1 cellular context compared by ENCODE assay signal in the genomic region with DNA sequence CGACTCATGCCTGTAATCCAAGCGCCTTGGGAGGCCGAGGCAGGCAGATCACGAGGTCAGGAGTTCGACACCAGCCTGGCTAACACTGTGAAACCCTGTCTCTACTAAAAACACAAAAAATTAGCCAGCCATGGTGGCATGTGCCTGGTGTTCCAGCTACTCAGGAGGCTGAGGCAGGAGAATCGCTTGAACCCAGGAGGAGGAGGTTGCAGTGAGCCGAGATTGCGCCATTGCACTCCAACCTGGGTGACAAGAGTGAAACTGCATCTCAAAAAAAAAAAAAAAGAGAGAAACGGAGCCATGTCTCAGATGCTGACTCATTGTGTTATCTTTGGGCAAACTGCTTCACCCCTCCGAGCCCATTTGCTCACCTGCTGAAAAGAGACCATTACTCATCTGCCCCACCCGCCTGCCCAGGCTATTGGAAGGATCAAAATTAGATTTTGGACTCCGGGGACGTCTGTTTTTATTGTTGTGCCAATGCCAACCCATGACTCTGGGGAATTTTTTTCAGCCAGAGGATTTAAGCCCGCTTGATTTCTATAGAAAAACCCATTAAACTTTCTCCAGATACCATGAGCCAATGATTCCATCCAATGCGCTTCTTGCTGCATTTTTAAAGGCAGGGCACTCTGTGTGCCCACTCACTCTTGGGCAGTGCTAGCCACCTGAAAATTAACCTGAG.
TF ChIP-seq lines count a peak whose summit lies in the region.

No MANE protein-coding gene starts in this region.

TF ChIP-seq in K562, 482 proteins besides CTCF, POLR2A, EP300 and RAD21 (continued from another document and continues in another):
- TF ChIP-seq NR2C2 (CRISPR knock-in tag; IDR thresholded peaks at IDR 0.05) = no peak
- peak; percentile 27; the same call in 1 of the 2 replicates for TF ChIP-seq NR2C2 (tag; IDR thresholded peaks at IDR 0.05)
- TF ChIP-seq ADNP (tag; IDR thresholded peaks at IDR 0.05) = peak; percentile 57; the same call in 1 of the 2 replicates
- TF ChIP-seq, protein P1, sequence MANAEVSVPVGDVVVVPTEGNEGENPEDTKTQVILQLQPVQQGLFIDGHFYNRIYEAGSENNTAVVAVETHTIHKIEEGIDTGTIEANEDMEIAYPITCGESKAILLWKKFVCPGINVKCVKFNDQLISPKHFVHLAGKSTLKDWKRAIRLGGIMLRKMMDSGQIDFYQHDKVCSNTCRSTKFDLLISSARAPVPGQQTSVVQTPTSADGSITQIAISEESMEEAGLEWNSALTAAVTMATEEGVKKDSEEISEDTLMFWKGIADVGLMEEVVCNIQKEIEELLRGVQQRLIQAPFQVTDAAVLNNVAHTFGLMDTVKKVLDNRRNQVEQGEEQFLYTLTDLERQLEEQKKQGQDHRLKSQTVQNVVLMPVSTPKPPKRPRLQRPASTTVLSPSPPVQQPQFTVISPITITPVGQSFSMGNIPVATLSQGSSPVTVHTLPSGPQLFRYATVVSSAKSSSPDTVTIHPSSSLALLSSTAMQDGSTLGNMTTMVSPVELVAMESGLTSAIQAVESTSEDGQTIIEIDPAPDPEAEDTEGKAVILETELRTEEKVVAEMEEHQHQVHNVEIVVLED (CRISPR knock-in tag; IDR thresholded peaks at IDR 0.05) = no peak
- peak; percentile 98 for TF ChIP-seq NFE2 (IDR thresholded peaks at IDR 0.05; ENCODE audit: low read depth)
- TF ChIP-seq, protein P2, sequence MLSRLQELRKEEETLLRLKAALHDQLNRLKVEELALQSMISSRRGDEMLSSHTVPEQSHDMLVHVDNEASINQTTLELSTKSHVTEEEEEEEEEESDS (CRISPR knock-in tag; IDR thresholded peaks at IDR 0.05) = no peak
- TF ChIP-seq JUND (IDR thresholded peaks at IDR 0.05; ENCODE audit: borderline replicate concordance, low read depth, low read length) = peak; percentile 93
- TF ChIP-seq JUND (tag; IDR thresholded peaks at IDR 0.05; ENCODE audit: borderline replicate concordance, low read depth, low read length) = peak; percentile 92; the same call in 2 of the 3 replicates
- TF ChIP-seq, protein P3, sequence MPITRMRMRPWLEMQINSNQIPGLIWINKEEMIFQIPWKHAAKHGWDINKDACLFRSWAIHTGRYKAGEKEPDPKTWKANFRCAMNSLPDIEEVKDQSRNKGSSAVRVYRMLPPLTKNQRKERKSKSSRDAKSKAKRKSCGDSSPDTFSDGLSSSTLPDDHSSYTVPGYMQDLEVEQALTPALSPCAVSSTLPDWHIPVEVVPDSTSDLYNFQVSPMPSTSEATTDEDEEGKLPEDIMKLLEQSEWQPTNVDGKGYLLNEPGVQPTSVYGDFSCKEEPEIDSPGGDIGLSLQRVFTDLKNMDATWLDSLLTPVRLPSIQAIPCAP (CRISPR knock-in tag; IDR thresholded peaks at IDR 0.05; ENCODE audit: borderline replicate concordance) = 0 out of 2 replicates have a peak, but pooled peaks have one; percentile 30
- TF ChIP-seq ZNF24 (IDR thresholded peaks at IDR 0.05) = peak; percentile 72; the same call in 1 of the 2 replicates
- TF ChIP-seq ZBED1 (IDR thresholded peaks at IDR 0.05) = no peak
- no peak for TF ChIP-seq SIN3B (IDR thresholded peaks at IDR 0.05; ENCODE audit: low read depth)
- peak; percentile 93 for TF ChIP-seq MEIS2 (IDR thresholded peaks at IDR 0.05; ENCODE audit: partially characterized antibody)
- TF ChIP-seq ZNF316 (IDR thresholded peaks at IDR 0.05) = peak; percentile 99
- TF ChIP-seq SMC3 (conservative IDR thresholded peaks at IDR 0.05; ENCODE audit: insufficient read depth, low read depth, low read length) = no peak
- peak; percentile 63 for TF ChIP-seq NEUROD1 (IDR thresholded peaks at IDR 0.05; ENCODE audit: borderline replicate concordance, low read depth, low read length, partially characterized antibody)
- TF ChIP-seq, protein P4, sequence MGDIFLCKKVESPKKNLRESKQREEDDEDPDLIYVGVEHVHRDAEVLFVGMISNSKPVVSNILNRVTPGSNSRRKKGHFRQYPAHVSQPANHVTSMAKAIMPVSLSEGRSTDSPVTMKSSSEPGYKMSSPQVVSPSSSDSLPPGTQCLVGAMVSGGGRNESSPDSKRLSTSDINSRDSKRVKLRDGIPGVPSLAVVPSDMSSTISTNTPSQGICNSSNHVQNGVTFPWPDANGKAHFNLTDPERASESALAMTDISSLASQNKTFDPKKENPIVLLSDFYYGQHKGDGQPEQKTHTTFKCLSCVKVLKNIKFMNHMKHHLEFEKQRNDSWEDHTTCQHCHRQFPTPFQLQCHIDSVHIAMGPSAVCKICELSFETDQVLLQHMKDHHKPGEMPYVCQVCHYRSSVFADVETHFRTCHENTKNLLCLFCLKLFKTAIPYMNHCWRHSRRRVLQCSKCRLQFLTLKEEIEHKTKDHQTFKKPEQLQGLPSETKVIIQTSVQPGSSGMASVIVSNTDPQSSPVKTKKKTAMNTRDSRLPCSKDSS (IDR thresholded peaks at IDR 0.05; ENCODE audit: low read depth, partially characterized antibody) = no peak
- no peak for TF ChIP-seq ZNF699 (CRISPR knock-in tag; IDR thresholded peaks at IDR 0.05; ENCODE audit: insufficient replicate concordance)
- TF ChIP-seq ARID1B (IDR thresholded peaks at IDR 0.05) = peak; percentile 90
- peak; percentile 90 for TF ChIP-seq SMARCC2 (IDR thresholded peaks at IDR 0.05; ENCODE audit: low read depth)
- peak; percentile 97 for TF ChIP-seq ZNF384 (IDR thresholded peaks at IDR 0.05; ENCODE audit: low read depth, low read length)
- peak; percentile 76; the same call in 1 of the 2 replicates for TF ChIP-seq XRCC5 (IDR thresholded peaks at IDR 0.05; ENCODE audit: low read depth, low read length)
- peak; percentile 82; the same call in 1 of the 2 replicates for TF ChIP-seq LARP7 (IDR thresholded peaks at IDR 0.05)
- 0 out of 2 replicates have a peak, but pooled peaks have one; percentile 36 for TF ChIP-seq JUNB (CRISPR knock-in tag; conservative IDR thresholded peaks at IDR 0.05)
- no peak for TF ChIP-seq HNRNPH1 (optimal IDR thresholded peaks at IDR 0.05; ENCODE audit: low read depth, low read length)
- 0 out of 4 replicates have a peak, but pooled peaks of 1 of the 2 experiments have one; percentile 20 for TF ChIP-seq ARNT (IDR thresholded peaks at IDR 0.05)
- TF ChIP-seq ZNF431 (CRISPR knock-in tag; IDR thresholded peaks at IDR 0.05) = no peak
- peak; percentile 77 to 84; a peak in 3 of 4 replicates for TF ChIP-seq KDM1A (IDR thresholded peaks at IDR 0.05)
- TF ChIP-seq TEAD4 (IDR thresholded peaks at IDR 0.05; ENCODE audit: low read length) = peak; percentile 44
- TF ChIP-seq TEAD4 (CRISPR knock-in tag; IDR thresholded peaks at IDR 0.05; ENCODE audit: borderline replicate concordance) = no peak
- TF ChIP-seq CC2D1A (IDR thresholded peaks at IDR 0.05) = peak; percentile 52; the same call in 1 of the 2 replicates
- TF ChIP-seq CBX3 (IDR thresholded peaks at IDR 0.05; ENCODE audit: borderline replicate concordance in 1 of 2, low read length in 2 of 2) = peak in 1 of 2 experiments; percentile 54; a peak in 1 of 3 replicates
- no peak for TF ChIP-seq FOXA3 (CRISPR knock-in tag; conservative IDR thresholded peaks at IDR 0.05 in 1 of 2, IDR thresholded peaks at IDR 0.05 in 1 of 2)
- TF ChIP-seq MAFK (IDR thresholded peaks at IDR 0.05; ENCODE audit: low read length) = peak; percentile 83
- peak; percentile 84 for TF ChIP-seq NFE2L1 (tag; IDR thresholded peaks at IDR 0.05; ENCODE audit: borderline replicate concordance, low read depth)
- TF ChIP-seq BACH1 (tag; IDR thresholded peaks at IDR 0.05) = peak; percentile 85; the same call in 1 of the 2 replicates
- no peak for TF ChIP-seq ZNF165 (CRISPR knock-in tag; IDR thresholded peaks at IDR 0.05; ENCODE audit: borderline replicate concordance)
- peak; percentile 46; the same call in 1 of the 2 replicates for TF ChIP-seq CEBPG (CRISPR knock-in tag; IDR thresholded peaks at IDR 0.05)
- peak; percentile 78 to 96 for TF ChIP-seq CEBPG (tag; conservative IDR thresholded peaks at IDR 0.05 in 1 of 2, IDR thresholded peaks at IDR 0.05 in 1 of 2)
- TF ChIP-seq L3MBTL2 (IDR thresholded peaks at IDR 0.05) = peak; percentile 68
- TF ChIP-seq TOE1 (IDR thresholded peaks at IDR 0.05; ENCODE audit: borderline replicate concordance) = peak; percentile 36; the same call in 1 of the 2 replicates
- no peak for TF ChIP-seq TOE1 (CRISPR knock-in tag; IDR thresholded peaks at IDR 0.05; ENCODE audit: borderline replicate concordance, low read depth)
- TF ChIP-seq BHLHE40 (IDR thresholded peaks at IDR 0.05; ENCODE audit: low read length) = peak; percentile 66; the same call in 1 of the 2 replicates
- TF ChIP-seq ZFPM2 (CRISPR knock-in tag; IDR thresholded peaks at IDR 0.05) = no peak
- TF ChIP-seq HNRNPL (IDR thresholded peaks at IDR 0.05; ENCODE audit: low read depth, low read length) = 0 out of 2 replicates have a peak, but pooled peaks have one; percentile 52
- TF ChIP-seq NCOR1 (IDR thresholded peaks at IDR 0.05) = 0 out of 2 replicates have a peak, but pooled peaks have one; percentile 8
- 0 out of 4 replicates have a peak, but pooled peaks have one; percentile 28 to 52 for TF ChIP-seq NRF1 (conservative IDR thresholded peaks at IDR 0.05 in 1 of 2, IDR thresholded peaks at IDR 0.05 in 1 of 2)
- TF ChIP-seq RBM14 (IDR thresholded peaks at IDR 0.05; ENCODE audit: borderline replicate concordance, insufficient read depth, low read depth, low read length) = no peak
- TF ChIP-seq PHB2 (IDR thresholded peaks at IDR 0.05; ENCODE audit: low read depth) = 0 out of 2 replicates have a peak, but pooled peaks have one; percentile 10
- TF ChIP-seq RFX7 (CRISPR knock-in tag; IDR thresholded peaks at IDR 0.05) = no peak
- TF ChIP-seq GATAD2A (IDR thresholded peaks at IDR 0.05) = peak; percentile 55; the same call in 1 of the 2 replicates
- peak; percentile 98 for TF ChIP-seq CEBPB (tag; IDR thresholded peaks at IDR 0.05)
- TF ChIP-seq, protein P5, sequence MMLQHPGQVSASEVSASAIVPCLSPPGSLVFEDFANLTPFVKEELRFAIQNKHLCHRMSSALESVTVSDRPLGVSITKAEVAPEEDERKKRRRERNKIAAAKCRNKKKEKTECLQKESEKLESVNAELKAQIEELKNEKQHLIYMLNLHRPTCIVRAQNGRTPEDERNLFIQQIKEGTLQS (IDR thresholded peaks at IDR 0.05) = peak; percentile 96
- TF ChIP-seq, protein P5 (CRISPR knock-in tag; conservative IDR thresholded peaks at IDR 0.05) = peak; percentile 66
- TF ChIP-seq POLR2AphosphoS5 (IDR thresholded peaks at IDR 0.05; ENCODE audit: control insufficient read depth, insufficient read depth, low read depth, low read length) = 0 out of 2 replicates have a peak, but pooled peaks have one; percentile 43
- TF ChIP-seq, protein P6, sequence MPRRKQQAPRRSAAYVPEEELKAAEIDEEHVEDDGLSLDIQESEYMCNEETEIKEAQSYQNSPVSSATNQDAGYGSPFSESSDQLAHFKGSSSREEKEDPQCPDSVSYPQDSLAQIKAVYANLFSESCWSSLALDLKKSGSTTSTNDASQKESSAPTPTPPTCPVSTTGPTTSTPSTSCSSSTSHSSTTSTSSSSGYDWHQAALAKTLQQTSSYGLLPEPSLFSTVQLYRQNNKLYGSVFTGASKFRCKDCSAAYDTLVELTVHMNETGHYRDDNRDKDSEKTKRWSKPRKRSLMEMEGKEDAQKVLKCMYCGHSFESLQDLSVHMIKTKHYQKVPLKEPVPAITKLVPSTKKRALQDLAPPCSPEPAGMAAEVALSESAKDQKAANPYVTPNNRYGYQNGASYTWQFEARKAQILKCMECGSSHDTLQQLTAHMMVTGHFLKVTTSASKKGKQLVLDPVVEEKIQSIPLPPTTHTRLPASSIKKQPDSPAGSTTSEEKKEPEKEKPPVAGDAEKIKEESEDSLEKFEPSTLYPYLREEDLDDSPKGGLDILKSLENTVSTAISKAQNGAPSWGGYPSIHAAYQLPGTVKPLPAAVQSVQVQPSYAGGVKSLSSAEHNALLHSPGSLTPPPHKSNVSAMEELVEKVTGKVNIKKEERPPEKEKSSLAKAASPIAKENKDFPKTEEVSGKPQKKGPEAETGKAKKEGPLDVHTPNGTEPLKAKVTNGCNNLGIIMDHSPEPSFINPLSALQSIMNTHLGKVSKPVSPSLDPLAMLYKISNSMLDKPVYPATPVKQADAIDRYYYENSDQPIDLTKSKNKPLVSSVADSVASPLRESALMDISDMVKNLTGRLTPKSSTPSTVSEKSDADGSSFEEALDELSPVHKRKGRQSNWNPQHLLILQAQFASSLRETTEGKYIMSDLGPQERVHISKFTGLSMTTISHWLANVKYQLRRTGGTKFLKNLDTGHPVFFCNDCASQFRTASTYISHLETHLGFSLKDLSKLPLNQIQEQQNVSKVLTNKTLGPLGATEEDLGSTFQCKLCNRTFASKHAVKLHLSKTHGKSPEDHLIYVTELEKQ (CRISPR knock-in tag; IDR thresholded peaks at IDR 0.05) = no peak
- TF ChIP-seq, protein P7, sequence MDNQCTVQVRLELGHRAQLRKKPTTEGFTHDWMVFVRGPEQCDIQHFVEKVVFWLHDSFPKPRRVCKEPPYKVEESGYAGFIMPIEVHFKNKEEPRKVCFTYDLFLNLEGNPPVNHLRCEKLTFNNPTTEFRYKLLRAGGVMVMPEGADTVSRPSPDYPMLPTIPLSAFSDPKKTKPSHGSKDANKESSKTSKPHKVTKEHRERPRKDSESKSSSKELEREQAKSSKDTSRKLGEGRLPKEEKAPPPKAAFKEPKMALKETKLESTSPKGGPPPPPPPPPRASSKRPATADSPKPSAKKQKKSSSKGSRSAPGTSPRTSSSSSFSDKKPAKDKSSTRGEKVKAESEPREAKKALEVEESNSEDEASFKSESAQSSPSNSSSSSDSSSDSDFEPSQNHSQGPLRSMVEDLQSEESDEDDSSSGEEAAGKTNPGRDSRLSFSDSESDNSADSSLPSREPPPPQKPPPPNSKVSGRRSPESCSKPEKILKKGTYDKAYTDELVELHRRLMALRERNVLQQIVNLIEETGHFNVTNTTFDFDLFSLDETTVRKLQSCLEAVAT (IDR thresholded peaks at IDR 0.05) = 0 out of 4 replicates have a peak, but pooled peaks of 1 of the 2 experiments have one; percentile 17
- TF ChIP-seq ZC3H8 (IDR thresholded peaks at IDR 0.05) = 0 out of 2 replicates have a peak, but pooled peaks have one; percentile 27
